In the genomic region with DNA sequence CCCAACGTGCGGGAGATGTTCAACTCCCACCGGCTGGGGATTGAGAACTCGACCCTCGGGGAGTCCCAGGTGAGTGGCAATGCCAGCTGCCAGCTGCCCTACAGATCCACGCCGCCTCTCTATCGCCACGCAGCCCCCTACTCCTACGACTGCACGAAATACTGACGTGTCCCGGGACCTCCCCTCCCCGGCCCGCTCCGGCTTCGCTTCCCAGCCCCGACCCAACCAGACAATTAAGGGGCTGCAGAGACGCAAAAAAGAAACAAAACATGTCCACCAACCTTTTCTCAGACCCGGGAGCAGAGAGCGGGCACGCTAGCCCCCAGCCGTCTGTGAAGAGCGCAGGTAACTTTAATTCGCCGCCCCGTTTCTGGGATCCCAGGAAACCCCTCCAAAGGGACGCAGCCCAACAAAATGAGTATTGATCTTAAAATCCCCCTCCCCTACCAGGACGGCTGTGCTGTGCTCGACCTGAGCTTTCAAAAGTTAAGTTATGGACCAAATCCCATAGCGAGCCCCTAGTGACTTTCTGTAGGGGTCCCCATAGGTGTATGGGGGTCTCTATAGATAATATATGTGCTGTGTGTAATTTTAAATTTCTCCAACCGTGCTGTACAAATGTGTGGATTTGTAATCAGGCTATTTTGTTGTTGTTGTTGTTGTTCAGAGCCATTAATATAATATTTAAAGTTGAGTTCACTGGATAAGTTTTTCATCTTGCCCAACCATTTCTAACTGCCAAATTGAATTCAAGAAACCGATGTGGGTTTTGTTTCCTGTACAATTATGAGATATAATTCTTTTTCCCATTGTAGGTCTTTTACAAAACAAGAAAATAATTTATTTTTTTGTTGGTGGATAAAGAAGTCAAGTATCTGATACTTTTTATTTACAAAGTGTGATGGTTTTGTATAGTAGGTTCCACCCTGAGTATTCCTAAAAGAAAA, we compare ENCODE assay signal across 12 cellular contexts. TPM values are rescaled to one million over a fixed set of nuclear protein-coding genes. Genes with fewer than 3 reads are reported as not detected.
DNase-seq lines count a peak whose midpoint lies in the region; ATAC-seq, FAIRE-seq and TF ChIP-seq lines count a peak whose summit lies in the region.
"Had no signal": no experiment of that assay in that cellular context is flagged by ENCODE, and none has a peak within 500 bp of the region (broad histone marks: within the 10 kb centered on the region; RNA-seq: fewer than 3 reads in every experiment).

No MANE protein-coding gene starts in this region.

- H3K36me3 ChIP-seq in Panc1 (ENCODE audit: control insufficient read depth, insufficient read depth, low read length) (no peaks in the 10 kb centered on the region; the same call in 1 of the 2 replicates), esophagus squamous epithelium (no peaks in the 10 kb centered on the region), neural progenitor cell (no peaks in the 10 kb centered on the region), HepG2 (replicated peaks in 1 of 2; ENCODE audit: control insufficient read depth in 1 of 2, insufficient read depth in 2 of 2, low read length in 2 of 2) (no peaks in the 10 kb centered on the region)

- 15 to 30% methylated on average over 8 to 20 of the region's 33 CpGs for WGBS in esophagus squamous epithelium, 2 donors
- 45% methylated on average over 28 of the region's 33 CpGs for WGBS in HepG2 (ENCODE audit: low lambda C conversion rate)

- H3F3A ChIP-seq in neural progenitor cell (ENCODE audit: low read depth) = peaks cover 21% of the 10 kb centered on the region

- H3K27ac Mint-ChIP-seq in neural progenitor cell = no peak overlapping the region
- H3K27ac Mint-ChIP-seq: natural killer cell had no signal

- H3K36me3 Mint-ChIP-seq in neural progenitor cell = no peaks in the 10 kb centered on the region
- H3K36me3 Mint-ChIP-seq: natural killer cell had no signal

- no peaks in the 10 kb centered on the region for H3K79me2 ChIP-seq in neural progenitor cell (ENCODE audit: low read depth)
- no peaks in the 10 kb centered on the region for H3K79me2 ChIP-seq in HepG2 (ENCODE audit: insufficient read depth, low read length)

- TF ChIP-seq POLR2A in esophagus squamous epithelium (IDR thresholded peaks at IDR 0.05) (no peak), HepG2 (IDR thresholded peaks at IDR 0.05; ENCODE audit: insufficient read depth in 1 of 2, low read depth in 2 of 2, low read length in 2 of 2) (no peak)

- H3K4me2 ChIP-seq in neural progenitor cell (peak overlapping the region; percentile 81), HepG2 (ENCODE audit: low read depth, low read length) (no peak overlapping the region)

- H3K9ac ChIP-seq in neural progenitor cell = no peak overlapping the region
- H3K9ac ChIP-seq in HepG2 (ENCODE audit: insufficient read depth, low read depth, low read length) = no peak overlapping the region

- no peaks in the 10 kb centered on the region for H3K9me3 Mint-ChIP-seq in neural progenitor cell
- H3K9me3 Mint-ChIP-seq: natural killer cell had no signal

- no peaks in the 10 kb centered on the region for H3K27me3 ChIP-seq in Panc1 (ENCODE audit: control insufficient read depth, insufficient read depth, low read length)
- H3K27me3 ChIP-seq in esophagus squamous epithelium = peaks cover 21 to 100% (median 36%) of the 10 kb centered on the region in 4 donors
- peaks cover 100% of the 10 kb centered on the region for H3K27me3 ChIP-seq in neural progenitor cell
- H3K27me3 ChIP-seq in HepG2 (ENCODE audit: control insufficient read depth in 1 of 2, insufficient read depth in 2 of 2, low read length in 2 of 2) = peaks cover 20 to 83% of the 10 kb centered on the region in 2 experiments

- in situ Hi-C loops in Panc1 (cut with HindIII; ENCODE audit: low pct_unique_long_range_greater_than_20kb, low sequenced_read_pairs) = no loop called here
- in situ Hi-C loops in HepG2 (cut with HindIII; ENCODE audit: extremely low pct_ligation_motif_present, low pct_unique_long_range_greater_than_20kb) = loop anchor here (5.0 to 10.0 kb wide), 4 partner anchors 306 to 706 kb away; no protein-coding TSS in a partner anchor

- intact Hi-C loops in Panc1 (cut with micrococcal nuclease; ENCODE audit: unreplicated experiment) (no loop called here), esophagus squamous epithelium (cut with DNase I) (loop anchor here (10.0 kb wide), 1 partner anchor 716 kb away; no protein-coding TSS in a partner anchor), HepG2 (cut with micrococcal nuclease; ENCODE audit: unreplicated experiment) (no loop called here)

- TSS peak; percentile 78 for BruUV-seq in Panc1 (replicated peaks; lab: Mats Ljungman, UMichigan)
- BruUV-seq in HepG2 (replicated peaks; lab: Mats Ljungman, UMichigan) = no TSS peak

- TF ChIP-seq RAD21 in HepG2 (CRISPR knock-in tag; IDR thresholded peaks at IDR 0.05) = no peak

- DNase-seq in AG10803 (ENCODE audit: low read depth) = no peak
- DNase-seq in Panc1 (ENCODE audit: low read depth, low spot score) = no peak
- no peak for DNase-seq in esophagus squamous epithelium (lab: John Stamatoyannopoulos, UW)
- DNase-seq in neural progenitor cell (ENCODE audit: low spot score) = no peak
- no peak for DNase-seq in KG1 (lab: John Stamatoyannopoulos, UW)
- DNase-seq in HepG2 (ENCODE audit: low spot score) = no peak
- DNase-seq: activated CD8-positive, alpha-beta memory T cell treated with anti-CD3 and anti-CD28 coated beads, Interleukin-2, amount 50 U/mL, for 48 hours; natural killer cell; NCI-H2171 had no signal

- H3K9me3 ChIP-seq in Panc1 (ENCODE audit: control insufficient read depth, insufficient read depth, low read depth, low read length) (no peaks in the 10 kb centered on the region), esophagus squamous epithelium (no peaks in the 10 kb centered on the region), neural progenitor cell (ENCODE audit: low read depth) (no peaks in the 10 kb centered on the region), HepG2 (ENCODE audit: low read length) (no peaks in the 10 kb centered on the region)

- TF ChIP-seq EP300 in HepG2 (IDR thresholded peaks at IDR 0.05; ENCODE audit: low read depth in 2 of 2, low read length in 2 of 2) = no peak
- no peak for TF ChIP-seq EP300 in HepG2 (CRISPR knock-in tag; IDR thresholded peaks at IDR 0.05; ENCODE audit: borderline replicate concordance)

- POLR2A ChIA-PET in Panc1 (lab: Charles Lee) = interaction anchor here (0.5 kb wide), 1 partner anchor 472 kb away, joined by 3 read pairs; no protein-coding TSS in a partner anchor
- POLR2A ChIA-PET in HepG2 (lab: Yijun Ruan, JAX) = no interaction called here

- peaks cover 13% of the 10 kb centered on the region for H3K4me1 Mint-ChIP-seq in neural progenitor cell

- H4K20me1 ChIP-seq in neural progenitor cell (ENCODE audit: low read depth) (peaks cover 56% of the 10 kb centered on the region), HepG2 (ENCODE audit: insufficient read depth, low read length) (no peaks in the 10 kb centered on the region)

- CTCF ChIA-PET in Panc1 (lab: Charles Lee) (interaction anchor here (0.6 kb wide), 1 partner anchor 596 kb away, joined by 3 read pairs; no protein-coding TSS in a partner anchor), HepG2 (lab: Yijun Ruan, JAX; ENCODE audit: low intra/inter-chr PET ratio, low total read pairs) (interaction anchor here (0.6 kb wide), 1 partner anchor 304 kb away, joined by 4 read pairs; no protein-coding TSS in a partner anchor)

- no peak for TF ChIP-seq CTCF in AG10803 (conservative IDR thresholded peaks at IDR 0.05; ENCODE audit: low read length)
- no peak for TF ChIP-seq CTCF in Panc1 (IDR thresholded peaks at IDR 0.05)
- no peak for TF ChIP-seq CTCF in esophagus squamous epithelium (IDR thresholded peaks at IDR 0.05)
- TF ChIP-seq CTCF in neural progenitor cell (IDR thresholded peaks at IDR 0.05) = no peak
- no peak for TF ChIP-seq CTCF in HepG2 (CRISPR knock-in tag; IDR thresholded peaks at IDR 0.05)

- H3K4me3 ChIP-seq in AG10803 (ENCODE audit: low read length) = peak overlapping the region; percentile 70
- H3K4me3 ChIP-seq in Panc1 (ENCODE audit: low read depth in 2 of 2, low read length in 2 of 2) = peak overlapping the region; percentile 63 to 86
- H3K4me3 ChIP-seq in esophagus squamous epithelium = peak overlapping the region in 3 of 4 donors; percentile 12 to 62 (median 43)
- peak overlapping the region; percentile 26 for H3K4me3 ChIP-seq in neural progenitor cell
- H3K4me3 ChIP-seq in HepG2 (replicated peaks in 1 of 3; ENCODE audit: insufficient read depth in 1 of 3, low read depth in 2 of 3, low read length in 3 of 3) = no peak overlapping the region

- peak overlapping the region; percentile 41 for H3K4me3 Mint-ChIP-seq in neural progenitor cell
- H3K4me3 Mint-ChIP-seq: natural killer cell had no signal

- no peak for FAIRE-seq in HepG2 (lab: Jason Lieb, UNC)

- ATAC-seq in Panc1 = no peak
- ATAC-seq in GM21576 (IDR thresholded peaks at IDR 0.05; ENCODE audit: unreplicated experiment) = no peak
- no peak for ATAC-seq in GM18868 (IDR thresholded peaks at IDR 0.05; ENCODE audit: unreplicated experiment)
- no peak for ATAC-seq in HepG2
- ATAC-seq: natural killer cell had no signal

- H3K27me3 Mint-ChIP-seq in neural progenitor cell (ENCODE audit: insufficient read depth, low read depth) = peaks cover 84% of the 10 kb centered on the region

- H2AFZ ChIP-seq in neural progenitor cell (replicated peaks) (no peak overlapping the region), HepG2 (ENCODE audit: low read length) (no peak overlapping the region)

- H3K4me1 ChIP-seq in Panc1 (ENCODE audit: control insufficient read depth, insufficient read depth, low read length) (peaks cover 35% of the 10 kb centered on the region), esophagus squamous epithelium (peaks cover 3 to 31% (median 7%) of the 10 kb centered on the region in 3 donors), neural progenitor cell (peaks cover 29% of the 10 kb centered on the region), HepG2 (ENCODE audit: insufficient read depth, low read length) (no peaks in the 10 kb centered on the region)

- H3K27ac ChIP-seq in Panc1 (ENCODE audit: low read length) (peak overlapping the region; percentile 97), esophagus squamous epithelium (peak overlapping the region in 3 of 4 donors; percentile 4 to 75 (median 68)), neural progenitor cell (no peak overlapping the region), HepG2 (ENCODE audit: extremely low read length, insufficient read depth, low read length) (no peak overlapping the region)

RNA-seq across cellular contexts. Expression of gene FOXC2, which starts 2.3 kb away (rescaled TPM):
- total RNA-seq in Panc1 (2021; ENCODE audit: unreplicated experiment) (14.9 TPM), esophagus squamous epithelium (under 1 TPM; 0.09 to 0.57 (median 0.40) TPM), neural progenitor cell (ENCODE audit: low replicate concordance) (not detected in 2 replicates), HepG2 (2016; rRNA removed; fragmentation: Illumina TruSeq; extraction: Trizol) (not detected in 2 replicates)
- polyA plus RNA-seq in Panc1 (2012; ENCODE audit: insufficient read length) = 19.8 TPM
- total RNA-seq in HepG2 (2016; cell fraction: cytosol; rRNA removed; fragmentation: Illumina TruSeq; extraction: Trizol; ENCODE audit: low read depth) = not detected in 2 replicates
- total RNA-seq in HepG2 (2016; cell fraction: insoluble cytoplasmic fraction; rRNA removed; fragmentation: Illumina TruSeq; extraction: Trizol) = not detected in 2 replicates
- not detected in 2 replicates for total RNA-seq in HepG2 (2016; cell fraction: membrane; rRNA removed; fragmentation: Illumina TruSeq; extraction: Trizol)
- not detected in 2 replicates for total RNA-seq in HepG2 (2016; cell fraction: nucleus; rRNA removed; fragmentation: Illumina TruSeq; extraction: Trizol)
- polyA plus RNA-seq in HepG2 (2011; rRNA removed) = 0.05 TPM in 1 of 2 replicates, not detected in the other
- not detected in 2 replicates for polyA plus RNA-seq in HepG2 (2011; cell fraction: cytosol; rRNA removed)
- 0.26 and 0.31 TPM in 2 replicates for polyA plus RNA-seq in HepG2 (2011; cell fraction: nucleus; rRNA removed)
- 0.08 TPM in 1 of 2 replicates, not detected in the other for polyA plus RNA-seq in HepG2 (2012)
- polyA plus RNA-seq in HepG2 (2016; cell fraction: cytosol; fragmentation: Illumina TruSeq; extraction: Trizol; ENCODE audit: low read depth) = not detected in 2 replicates
- not detected in 2 replicates for polyA plus RNA-seq in HepG2 (2016; cell fraction: insoluble cytoplasmic fraction; fragmentation: Illumina TruSeq; extraction: Trizol; ENCODE audit: low read depth)
- polyA plus RNA-seq in HepG2 (2016; cell fraction: membrane; fragmentation: Illumina TruSeq; extraction: Trizol; ENCODE audit: low read depth) = not detected in 2 replicates
- not detected in 2 replicates for polyA plus RNA-seq in HepG2 (2016; cell fraction: nucleus; fragmentation: Illumina TruSeq; extraction: Trizol; ENCODE audit: insufficient read depth, low read depth)
- polyA minus RNA-seq in HepG2 (2011; rRNA and poly(A)+ RNA removed; ENCODE audit: low replicate concordance) = 0.82 TPM in 1 of 2 replicates, not detected in the other
- not detected in 2 replicates for polyA minus RNA-seq in HepG2 (2011; cell fraction: cytosol; rRNA and poly(A)+ RNA removed)
- polyA minus RNA-seq in HepG2 (2011; cell fraction: nucleus; rRNA and poly(A)+ RNA removed) = 0.13 TPM in 1 of 2 replicates, not detected in the other
- total RNA-seq: HT-29 had no signal

RNA-seq across cellular contexts. Expression of gene FOXL1, which starts 9.4 kb away (rescaled TPM):
- 9.3 TPM for total RNA-seq in Panc1 (2021; ENCODE audit: unreplicated experiment)
- 22.1 TPM for polyA plus RNA-seq in Panc1 (2012; ENCODE audit: insufficient read length)
- total RNA-seq in esophagus squamous epithelium = 1 to 10 TPM in 1 of 4 donors, under 1 TPM in 2, not detected in 1; 0.13 to 1.6 (median 0.57) TPM
- total RNA-seq in neural progenitor cell (ENCODE audit: low replicate concordance) = 0.07 and 0.31 TPM in 2 replicates
- total RNA-seq in HepG2 (2016; rRNA removed; fragmentation: Illumina TruSeq; extraction: Trizol) = not detected in 2 replicates
- not detected in 2 replicates for total RNA-seq in HepG2 (2016; cell fraction: cytosol; rRNA removed; fragmentation: Illumina TruSeq; extraction: Trizol; ENCODE audit: low read depth)
- total RNA-seq in HepG2 (2016; cell fraction: insoluble cytoplasmic fraction; rRNA removed; fragmentation: Illumina TruSeq; extraction: Trizol) = not detected in 2 replicates
- total RNA-seq in HepG2 (2016; cell fraction: membrane; rRNA removed; fragmentation: Illumina TruSeq; extraction: Trizol) = not detected in 2 replicates
- total RNA-seq in HepG2 (2016; cell fraction: nucleus; rRNA removed; fragmentation: Illumina TruSeq; extraction: Trizol) = not detected in 2 replicates
- polyA plus RNA-seq in HepG2 (2011; rRNA removed) = not detected in 2 replicates
- 0.01 TPM in 1 of 2 replicates, not detected in the other for polyA plus RNA-seq in HepG2 (2011; cell fraction: cytosol; rRNA removed)
- not detected in 2 replicates for polyA plus RNA-seq in HepG2 (2011; cell fraction: nucleus; rRNA removed)
- not detected in 2 replicates for polyA plus RNA-seq in HepG2 (2012)
- polyA plus RNA-seq in HepG2 (2016; cell fraction: cytosol; fragmentation: Illumina TruSeq; extraction: Trizol; ENCODE audit: low read depth) = not detected in 2 replicates
- polyA plus RNA-seq in HepG2 (2016; cell fraction: insoluble cytoplasmic fraction; fragmentation: Illumina TruSeq; extraction: Trizol; ENCODE audit: low read depth) = not detected in 2 replicates
- polyA plus RNA-seq in HepG2 (2016; cell fraction: membrane; fragmentation: Illumina TruSeq; extraction: Trizol; ENCODE audit: low read depth) = not detected in 2 replicates
- polyA plus RNA-seq in HepG2 (2016; cell fraction: nucleus; fragmentation: Illumina TruSeq; extraction: Trizol; ENCODE audit: insufficient read depth, low read depth) = not detected in 2 replicates
- 1.1 TPM in 1 of 2 replicates, not detected in the other for polyA minus RNA-seq in HepG2 (2011; rRNA and poly(A)+ RNA removed; ENCODE audit: low replicate concordance)
- not detected in 2 replicates for polyA minus RNA-seq in HepG2 (2011; cell fraction: cytosol; rRNA and poly(A)+ RNA removed)
- polyA minus RNA-seq in HepG2 (2011; cell fraction: nucleus; rRNA and poly(A)+ RNA removed) = not detected in 2 replicates

RNA-seq across cellular contexts. Expression of gene MTHFSD, which starts 13.9 kb away (rescaled TPM):
- total RNA-seq in Panc1 (2021; ENCODE audit: unreplicated experiment) (16.5 TPM), esophagus squamous epithelium (10 to 100 TPM; 10.7 to 17.7 (median 14.8) TPM), neural progenitor cell (ENCODE audit: low replicate concordance) (17.4 and 34.6 TPM in 2 replicates), HepG2 (2016; rRNA removed; fragmentation: Illumina TruSeq; extraction: Trizol) (8.9 and 16.3 TPM in 2 replicates)
- polyA plus RNA-seq in Panc1 (2012; ENCODE audit: insufficient read length) = 9.5 TPM
- 3.0 and 3.2 TPM in 2 replicates for total RNA-seq in HepG2 (2016; cell fraction: cytosol; rRNA removed; fragmentation: Illumina TruSeq; extraction: Trizol; ENCODE audit: low read depth)
- 9.5 and 14.5 TPM in 2 replicates for total RNA-seq in HepG2 (2016; cell fraction: insoluble cytoplasmic fraction; rRNA removed; fragmentation: Illumina TruSeq; extraction: Trizol)
- total RNA-seq in HepG2 (2016; cell fraction: membrane; rRNA removed; fragmentation: Illumina TruSeq; extraction: Trizol) = 6.0 and 6.1 TPM in 2 replicates
- 21.7 and 25.7 TPM in 2 replicates for total RNA-seq in HepG2 (2016; cell fraction: nucleus; rRNA removed; fragmentation: Illumina TruSeq; extraction: Trizol)
- polyA plus RNA-seq in HepG2 (2011; rRNA removed) = 14.2 and 15.8 TPM in 2 replicates
- 5.8 and 6.4 TPM in 2 replicates for polyA plus RNA-seq in HepG2 (2011; cell fraction: cytosol; rRNA removed)
- polyA plus RNA-seq in HepG2 (2011; cell fraction: nucleus; rRNA removed) = 85.9 and 86.6 TPM in 2 replicates
- polyA plus RNA-seq in HepG2 (2012) = 8.3 and 11.3 TPM in 2 replicates
- 1.9 and 2.3 TPM in 2 replicates for polyA plus RNA-seq in HepG2 (2016; cell fraction: cytosol; fragmentation: Illumina TruSeq; extraction: Trizol; ENCODE audit: low read depth)
- 9.8 and 13.1 TPM in 2 replicates for polyA plus RNA-seq in HepG2 (2016; cell fraction: insoluble cytoplasmic fraction; fragmentation: Illumina TruSeq; extraction: Trizol; ENCODE audit: low read depth)
- 4.8 and 5.1 TPM in 2 replicates for polyA plus RNA-seq in HepG2 (2016; cell fraction: membrane; fragmentation: Illumina TruSeq; extraction: Trizol; ENCODE audit: low read depth)
- polyA plus RNA-seq in HepG2 (2016; cell fraction: nucleus; fragmentation: Illumina TruSeq; extraction: Trizol; ENCODE audit: insufficient read depth, low read depth) = 28.2 and 29.9 TPM in 2 replicates
- 27.7 and 27.8 TPM in 2 replicates for polyA minus RNA-seq in HepG2 (2011; rRNA and poly(A)+ RNA removed; ENCODE audit: low replicate concordance)
- polyA minus RNA-seq in HepG2 (2011; cell fraction: cytosol; rRNA and poly(A)+ RNA removed) = 5.9 and 9.4 TPM in 2 replicates
- 76.5 and 82.9 TPM in 2 replicates for polyA minus RNA-seq in HepG2 (2011; cell fraction: nucleus; rRNA and poly(A)+ RNA removed)

RNA-seq across cellular contexts. Expression of gene FOXF1, which starts 58.6 kb away (rescaled TPM):
- total RNA-seq in Panc1 (2021; ENCODE audit: unreplicated experiment) (0.10 TPM), esophagus squamous epithelium (1 to 10 TPM in 3 of 4 donors, under 1 TPM in 1; 0.76 to 8.6 (median 3.0) TPM), neural progenitor cell (ENCODE audit: low replicate concordance) (not detected in 2 replicates), HepG2 (2016; rRNA removed; fragmentation: Illumina TruSeq; extraction: Trizol) (not detected in 2 replicates)
- not detected for polyA plus RNA-seq in Panc1 (2012; ENCODE audit: insufficient read length)
- not detected in 2 replicates for total RNA-seq in HepG2 (2016; cell fraction: cytosol; rRNA removed; fragmentation: Illumina TruSeq; extraction: Trizol; ENCODE audit: low read depth)
- not detected in 2 replicates for total RNA-seq in HepG2 (2016; cell fraction: insoluble cytoplasmic fraction; rRNA removed; fragmentation: Illumina TruSeq; extraction: Trizol)
- total RNA-seq in HepG2 (2016; cell fraction: membrane; rRNA removed; fragmentation: Illumina TruSeq; extraction: Trizol) = not detected in 2 replicates
- total RNA-seq in HepG2 (2016; cell fraction: nucleus; rRNA removed; fragmentation: Illumina TruSeq; extraction: Trizol) = not detected in 2 replicates
- not detected in 2 replicates for polyA plus RNA-seq in HepG2 (2011; rRNA removed)
- polyA plus RNA-seq in HepG2 (2011; cell fraction: cytosol; rRNA removed) = not detected in 2 replicates
- polyA plus RNA-seq in HepG2 (2011; cell fraction: nucleus; rRNA removed) = not detected in 2 replicates
- not detected in 2 replicates for polyA plus RNA-seq in HepG2 (2012)
- not detected in 2 replicates for polyA plus RNA-seq in HepG2 (2016; cell fraction: cytosol; fragmentation: Illumina TruSeq; extraction: Trizol; ENCODE audit: low read depth)
- polyA plus RNA-seq in HepG2 (2016; cell fraction: insoluble cytoplasmic fraction; fragmentation: Illumina TruSeq; extraction: Trizol; ENCODE audit: low read depth) = not detected in 2 replicates
- not detected in 2 replicates for polyA plus RNA-seq in HepG2 (2016; cell fraction: membrane; fragmentation: Illumina TruSeq; extraction: Trizol; ENCODE audit: low read depth)
- not detected in 2 replicates for polyA plus RNA-seq in HepG2 (2016; cell fraction: nucleus; fragmentation: Illumina TruSeq; extraction: Trizol; ENCODE audit: insufficient read depth, low read depth)
- 5.0 TPM in 1 of 2 replicates, not detected in the other for polyA minus RNA-seq in HepG2 (2011; rRNA and poly(A)+ RNA removed; ENCODE audit: low replicate concordance)
- not detected in 2 replicates for polyA minus RNA-seq in HepG2 (2011; cell fraction: cytosol; rRNA and poly(A)+ RNA removed)
- not detected in 2 replicates for polyA minus RNA-seq in HepG2 (2011; cell fraction: nucleus; rRNA and poly(A)+ RNA removed)
- total RNA-seq: HT-29, natural killer cell had no signal

Comparison
In these comparisons a context has a peak if more than half of its experiments do, and no peak if none do; other contexts are left out.
1. H3K4me3 ChIP-seq: peak in AG10803 (single experiment), Panc1 (2 of 2), esophagus squamous epithelium (3 of 4) and neural progenitor cell (single experiment); none in HepG2 (0 of 3).
2. H3K27ac ChIP-seq: peak in Panc1 (single experiment) and esophagus squamous epithelium (3 of 4); none in neural progenitor cell (single experiment) and HepG2 (single experiment).
3. RNA of gene FOXC2, which starts 2.3 kb away (total RNA-seq): 14.9 TPM in Panc1 (single experiment); 0.09 to 0.57 TPM in esophagus squamous epithelium, not detected in neural progenitor cell and not detected in HepG2; every median in the first group is over 10 times any median in the second.